8 cellular contexts compared by ENCODE assay signal in genomic region chr2:96116879-96117533, GRCh38. TPM values are rescaled to one million over a fixed set of nuclear protein-coding genes. Genes with fewer than 3 reads are reported as not detected.
DNase-seq lines count a peak whose midpoint lies in the region; ATAC-seq and TF ChIP-seq lines count a peak whose summit lies in the region.

No MANE protein-coding gene starts in this region.

- H3K4me2 ChIP-seq in parathyroid adenoma (ENCODE audit: low read length) = peak overlapping the region; percentile 72

- H3K9me3 ChIP-seq in parathyroid adenoma (ENCODE audit: control insufficient read depth, low read length) = no peaks in the 10 kb centered on the region

- no peak for DNase-seq in AG04449 (ENCODE audit: low read depth, low spot score)
- DNase-seq in GM13977 (ENCODE audit: low spot score) = peak; percentile 95
- peak; percentile 58 for DNase-seq in OCI-M1 (lab: John Stamatoyannopoulos, UW)
- DNase-seq in activated effector memory CD4-positive, alpha-beta T cell treated with Interleukin-2 at 50 U/mL for 16 hours = peak; percentile 55
- DNase-seq in glomerular visceral epithelial cell (ENCODE audit: extremely low spot score) = peak; percentile 62
- no peak for DNase-seq in A172 (ENCODE audit: low spot score)

- in situ Hi-C loops in GM13977 (cut with MboI; ENCODE audit: low pct_unique_long_range_greater_than_20kb, low sequenced_read_pairs, unreplicated experiment) = no loop called here

- no peaks in the 10 kb centered on the region for H3K79me2 ChIP-seq in parathyroid adenoma

- no peaks in the 10 kb centered on the region for H3K27me3 ChIP-seq in parathyroid adenoma (ENCODE audit: control insufficient read depth, insufficient read depth, low read length)

- CTCF ChIA-PET in AG04449 (lab: Yijun Ruan, JAX) = interaction anchor here (0.6 to 4.2 kb wide), 36 partner anchors 9 to 153 kb away, joined by 3 to 63 read pairs (median 4); partner anchors contain the start of genes ANKRD36C, ASTL and DUSP2

- POLR2A ChIA-PET in AG04449 (lab: Yijun Ruan, JAX) = no interaction called here

- peak; percentile 55 for ATAC-seq in HG03025 (IDR thresholded peaks at IDR 0.05; ENCODE audit: low FRiP score, unreplicated experiment)

- H3K36me3 ChIP-seq in parathyroid adenoma (ENCODE audit: control insufficient read depth, insufficient read depth, low read length) = no peaks in the 10 kb centered on the region

- TF ChIP-seq CTCF in AG04449 (IDR thresholded peaks at IDR 0.05; ENCODE audit: insufficient read depth, low read length, missing control alignments) = peak; percentile 43
- TF ChIP-seq CTCF in GM13977 (IDR thresholded peaks at IDR 0.05; ENCODE audit: extremely low read depth, insufficient read depth, missing control alignments) = peak; percentile 92
- TF ChIP-seq CTCF in parathyroid adenoma (IDR thresholded peaks at IDR 0.05) = peak; percentile 51

- no peak overlapping the region for H3K9ac ChIP-seq in parathyroid adenoma

- peak overlapping the region; percentile 91 for H2AFZ ChIP-seq in parathyroid adenoma

- peaks cover 2% of the 10 kb centered on the region for H3K4me1 ChIP-seq in parathyroid adenoma

- no peak overlapping the region for H3K27ac ChIP-seq in parathyroid adenoma

- H3K4me3 ChIP-seq in AG04449 (ENCODE audit: low read depth, low read length) (peak overlapping the region; percentile 32), parathyroid adenoma (ENCODE audit: low read depth, low read length) (peak overlapping the region; percentile 47)

RNA-seq across cellular contexts. Expression of gene ADRA2B, which starts 0.6 kb away (rescaled TPM):
- total RNA-seq in A172 (2014; rRNA removed; shearing (Covaris generic)) = not detected in 2 replicates

RNA-seq across cellular contexts. Expression of gene ASTL, which starts 21.3 kb away (rescaled TPM):
- total RNA-seq in A172 (2014; rRNA removed; shearing (Covaris generic)) = not detected in 2 replicates

RNA-seq across cellular contexts. Expression of gene DUSP2, which starts 28.2 kb away (rescaled TPM):
- total RNA-seq in A172 (2014; rRNA removed; shearing (Covaris generic)) = 0.05 TPM in 1 of 2 replicates, not detected in the other

Comparison
In these comparisons a context has a peak if more than half of its experiments do, and no peak if none do; other contexts are left out.
1. DNase-seq: peak in GM13977 (single experiment), OCI-M1 (single experiment), activated effector memory CD4-positive, alpha-beta T cell treated with Interleukin-2 at 50 U/mL for 16 hours (single experiment) and glomerular visceral epithelial cell (single experiment); none in AG04449 (single experiment) and A172 (single experiment).
2. Peak in every context shown above with its lines, with median percentiles within 50 percentile points of each other: CTCF ChIP-seq.